21 cellular contexts compared by ENCODE assay signal in the genomic region with DNA sequence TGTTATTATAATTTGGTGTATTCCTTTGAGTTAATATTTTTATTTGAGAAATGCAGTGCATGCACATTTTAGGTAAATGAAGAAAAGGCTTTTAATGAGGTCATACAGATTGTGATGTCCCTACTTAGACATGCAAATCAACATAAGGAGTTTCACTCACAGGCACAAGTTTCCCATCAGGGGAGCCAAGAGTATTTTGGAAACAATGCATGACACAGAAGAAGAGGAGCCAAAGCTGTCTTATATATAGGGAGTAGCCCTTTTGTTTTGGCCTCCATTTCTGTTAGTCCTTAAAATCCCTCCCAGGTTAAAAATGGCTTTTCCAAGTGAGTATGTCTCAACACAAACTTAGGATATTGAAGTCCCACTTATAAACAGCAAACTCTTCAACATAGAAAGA.
A peak's percentile ranks its signal among the peaks of the same experiment; 100 is the strongest.
DNase-seq lines count a peak whose midpoint lies in the region; ATAC-seq and TF ChIP-seq lines count a peak whose summit lies in the region.
"Had no signal": no experiment of that assay in that cellular context is flagged by ENCODE, and none has a peak within 500 bp of the region (broad histone marks: within the 10 kb centered on the region; RNA-seq: fewer than 3 reads in every experiment).

No MANE protein-coding gene starts in this region.

- peak; percentile 60 for ATAC-seq in GM23338
- peak; percentile 34; the same call in 1 of the 2 replicates for ATAC-seq in WTC11
- no peak for ATAC-seq in effector memory CD8-positive, alpha-beta T cell (replicated peaks)
- ATAC-seq: A549, K562, T-cell had no signal

- no peak overlapping the region for H2BK15ac ChIP-seq in mesendoderm (replicated peaks; ENCODE audit: low read depth)

- TF ChIP-seq CTCF in GM23338 (conservative IDR thresholded peaks at IDR 0.05; ENCODE audit: low read depth in 2 of 2) (no peak), WTC11 (IDR thresholded peaks at IDR 0.05) (no peak)

- H4K5ac ChIP-seq in mesendoderm (ENCODE audit: low read length) = no peak overlapping the region

- H3K4me3 ChIP-seq in GM23338 = no peak overlapping the region
- H3K4me3 ChIP-seq in HUES48 (ENCODE audit: low read depth, low read length) = 0 out of 2 replicates have a peak overlapping the region, but pooled peaks have one; percentile 12
- no peak overlapping the region for H3K4me3 ChIP-seq in mesendoderm (ENCODE audit: low read length)
- H3K4me3 ChIP-seq: A549; BLaER1 treated with 17β-estradiol and CSF1 and Interleukin-3, amounts not matched to agents 10 nM and 100 nM; K562; PC-9 had no signal

- no peaks in the 10 kb centered on the region for H3F3A ChIP-seq in GM23338 (replicated peaks; ENCODE audit: low read depth)

- H3K27me3 ChIP-seq in GM23338 (ENCODE audit: insufficient read depth) (no peaks in the 10 kb centered on the region), HUES48 (ENCODE audit: control insufficient read depth, insufficient read depth, low read length) (no peaks in the 10 kb centered on the region), mesendoderm (ENCODE audit: insufficient read depth, low read length, poor library complexity) (no peaks in the 10 kb centered on the region)
- H3K27me3 ChIP-seq: BLaER1 treated with 17β-estradiol and CSF1 and Interleukin-3, amounts not matched to agents 10 nM and 100 nM had no signal

- H2BK120ac ChIP-seq in mesendoderm (ENCODE audit: low read depth, low read length) = no peak overlapping the region

- H3K4me1 Mint-ChIP-seq in GM23338 = peaks cover 26% of the 10 kb centered on the region
- H3K4me1 Mint-ChIP-seq in WTC11 = peaks cover 32% of the 10 kb centered on the region
- H3K4me1 Mint-ChIP-seq in effector memory CD8-positive, alpha-beta T cell (ENCODE audit: low read depth in 2 of 2) = no peaks in the 10 kb centered on the region
- H3K4me1 Mint-ChIP-seq: T-cell had no signal

- H3K9me3 ChIP-seq in HUES48 (ENCODE audit: control insufficient read depth, insufficient read depth, low read length) = 0 out of 2 replicates have a peak, but pooled peaks cover 2% of the 10 kb centered on the region

- no peaks in the 10 kb centered on the region for H3K79me2 ChIP-seq in GM23338 (replicated peaks; ENCODE audit: insufficient read depth)
- no peaks in the 10 kb centered on the region for H3K79me2 ChIP-seq in mesendoderm (ENCODE audit: control insufficient read depth, insufficient read depth, low read length)

- H3K27ac Mint-ChIP-seq in GM23338 (peak overlapping the region; percentile 82; the same call in 1 of the 2 replicates), WTC11 (peak overlapping the region; percentile 89)
- no peak overlapping the region for H3K27ac Mint-ChIP-seq in effector memory CD8-positive, alpha-beta T cell
- H3K27ac Mint-ChIP-seq: CD4-positive, alpha-beta T cell; T-cell had no signal

- H2AK5ac ChIP-seq in mesendoderm (ENCODE audit: low read length) = no peak overlapping the region

- peaks cover 4% of the 10 kb centered on the region for H3K27me3 Mint-ChIP-seq in GM23338 (ENCODE audit: insufficient read depth, low read depth, poor library complexity)
- H3K27me3 Mint-ChIP-seq in WTC11 (ENCODE audit: low read depth) = no peaks in the 10 kb centered on the region
- H3K27me3 Mint-ChIP-seq in effector memory CD8-positive, alpha-beta T cell = no peaks in the 10 kb centered on the region
- H3K27me3 Mint-ChIP-seq: CD4-positive, alpha-beta T cell; T-cell had no signal

- H2AFZ ChIP-seq in GM23338 = peak overlapping the region; percentile 85; the same call in 1 of the 2 replicates
- H2AFZ ChIP-seq: PC-9 had no signal

- H3K36me3 ChIP-seq in GM23338 (ENCODE audit: insufficient read depth) = no peaks in the 10 kb centered on the region
- H3K36me3 ChIP-seq in HUES48 (ENCODE audit: control insufficient read depth, insufficient read depth, low read length) = no peaks in the 10 kb centered on the region
- H3K36me3 ChIP-seq in mesendoderm (ENCODE audit: control insufficient read depth, insufficient read depth, low read length) = no peaks in the 10 kb centered on the region
- H3K36me3 ChIP-seq: BLaER1 treated with 17β-estradiol and CSF1 and Interleukin-3, amounts not matched to agents 10 nM and 100 nM had no signal

- H3K4me2 ChIP-seq in GM23338 (peak overlapping the region; percentile 41), mesendoderm (ENCODE audit: low read length) (no peak overlapping the region)
- H3K4me2 ChIP-seq: A549; BLaER1 treated with 17β-estradiol and CSF1 and Interleukin-3, amounts not matched to agents 10 nM and 100 nM; PC-9 had no signal

- H3K9ac ChIP-seq in HUES48 (ENCODE audit: low read depth, low read length) (peak overlapping the region; percentile 41; the same call in 1 of the 2 replicates), mesendoderm (ENCODE audit: low read length) (no peak overlapping the region)
- H3K9ac ChIP-seq: BLaER1 treated with 17β-estradiol and CSF1 and Interleukin-3, amounts not matched to agents 10 nM and 100 nM had no signal

- H3K56ac ChIP-seq in mesendoderm (ENCODE audit: low read length) = no peak overlapping the region

- no peaks in the 10 kb centered on the region for H3K9me2 ChIP-seq in GM23338 (ENCODE audit: insufficient read depth)

- H3K36me3 Mint-ChIP-seq in GM23338 (ENCODE audit: low read depth) (peaks cover 8% of the 10 kb centered on the region; the same call in 2 of the 3 replicates), WTC11 (peaks cover 11% of the 10 kb centered on the region)
- H3K36me3 Mint-ChIP-seq in effector memory CD8-positive, alpha-beta T cell (ENCODE audit: insufficient read depth) = no peaks in the 10 kb centered on the region
- H3K36me3 Mint-ChIP-seq: T-cell had no signal

- peaks cover 8% of the 10 kb centered on the region for H3K9me3 Mint-ChIP-seq in GM23338
- H3K9me3 Mint-ChIP-seq in WTC11 = peaks cover 13% of the 10 kb centered on the region
- peaks cover 6 to 8% of the 10 kb centered on the region in 2 donors for H3K9me3 Mint-ChIP-seq in effector memory CD8-positive, alpha-beta T cell

- no peak overlapping the region for H2BK5ac ChIP-seq in mesendoderm (ENCODE audit: low read length)

- H3K18ac ChIP-seq in mesendoderm (ENCODE audit: low read length) = no peak overlapping the region

- no peaks in the 10 kb centered on the region for H4K20me1 ChIP-seq in GM23338 (replicated peaks; ENCODE audit: insufficient read depth)
- H4K20me1 ChIP-seq: BLaER1 treated with 17β-estradiol and CSF1 and Interleukin-3, amounts not matched to agents 10 nM and 100 nM had no signal

- peak overlapping the region; percentile 55; the same call in 1 of the 2 replicates for H3K27ac ChIP-seq in GM23338 (ENCODE audit: low read depth)
- peak overlapping the region; percentile 68 for H3K27ac ChIP-seq in HUES48 (ENCODE audit: low read depth, low read length)
- no peak overlapping the region for H3K27ac ChIP-seq in mesendoderm (ENCODE audit: low read depth, low read length)
- H3K27ac ChIP-seq: A549; BLaER1 treated with 17β-estradiol and CSF1 and Interleukin-3, amounts not matched to agents 10 nM and 100 nM; PC-9 had no signal

- no peaks in the 10 kb centered on the region for H3K79me1 ChIP-seq in mesendoderm (ENCODE audit: low read length)

- DNase-seq in GM23338 (ENCODE audit: low spot score) (peak; percentile 19), WTC11 (ENCODE audit: low spot score) (no peak), mesendoderm (peak; percentile 27), T-helper 2 cell (no peak), COR-L47 (lab: John Stamatoyannopoulos, UW) (no peak)
- no peak for DNase-seq in effector memory CD8-positive, alpha-beta T cell
- DNase-seq: AML-193; CD4-positive, alpha-beta T cell; EL; GDM1; Kasumi-1; MV-4-11; NCI-H1105; NCI-H524; PC-9; SHP77; T-cell had no signal

- CTCF ChIA-PET in WTC11 (lab: Charles Lee) = interaction anchor here (0.5 kb wide), 1 partner anchor 797 kb away, joined by 3 read pairs; no protein-coding TSS in a partner anchor

- POLR2A ChIA-PET in WTC11 (lab: Charles Lee) = no interaction called here

- no peak overlapping the region for H3K4me3 Mint-ChIP-seq in GM23338
- H3K4me3 Mint-ChIP-seq in WTC11 = no peak overlapping the region
- no peak overlapping the region for H3K4me3 Mint-ChIP-seq in effector memory CD8-positive, alpha-beta T cell
- H3K4me3 Mint-ChIP-seq: CD4-positive, alpha-beta T cell; T-cell had no signal

- H3K4me1 ChIP-seq in GM23338 (ENCODE audit: insufficient read depth) = peaks cover 27% of the 10 kb centered on the region
- peaks cover 16% of the 10 kb centered on the region for H3K4me1 ChIP-seq in HUES48 (ENCODE audit: control insufficient read depth, insufficient read depth, low read length)
- no peaks in the 10 kb centered on the region for H3K4me1 ChIP-seq in mesendoderm (ENCODE audit: control insufficient read depth, low read depth, low read length)
- H3K4me1 ChIP-seq: A549 had no signal

- H3K23ac ChIP-seq in mesendoderm (ENCODE audit: low read length) = no peak overlapping the region

- no peak overlapping the region for H4K8ac ChIP-seq in mesendoderm (ENCODE audit: low read depth, low read length)

- no peak overlapping the region for H3K4ac ChIP-seq in mesendoderm (ENCODE audit: low read depth, low read length)

TF ChIP-seq in GM23338, 12 proteins besides CTCF, POLR2A, EP300 and RAD21 (continues in another document):
- TF ChIP-seq CREB1 (CRISPR knock-in tag; IDR thresholded peaks at IDR 0.05; ENCODE audit: low read depth) = no peak
- no peak for TF ChIP-seq POLR2AphosphoS5 (IDR thresholded peaks at IDR 0.05; ENCODE audit: low read depth)
- no peak for TF ChIP-seq ZNF114 (CRISPR knock-in tag; IDR thresholded peaks at IDR 0.05)
- no peak for TF ChIP-seq STAT1 (IDR thresholded peaks at IDR 0.05; ENCODE audit: unreplicated experiment)
- TF ChIP-seq JUNB (IDR thresholded peaks at IDR 0.05; ENCODE audit: unreplicated experiment) = no peak
- TF ChIP-seq ZNF331 (CRISPR knock-in tag; IDR thresholded peaks at IDR 0.05; ENCODE audit: low read depth) = no peak
- TF ChIP-seq EZH2phosphoT487 (IDR thresholded peaks at IDR 0.05; ENCODE audit: unreplicated experiment) = no peak

TF ChIP-seq in WTC11, 78 proteins besides CTCF, POLR2A, EP300 and RAD21 (continues in another document):
- TF ChIP-seq SMAD3 (CRISPR knock-in tag; IDR thresholded peaks at IDR 0.05; ENCODE audit: borderline replicate concordance) = no peak
- no peak for TF ChIP-seq ZNF138 (CRISPR knock-in tag; conservative IDR thresholded peaks at IDR 0.05)
- no peak for TF ChIP-seq MYBL2 (CRISPR knock-in tag; IDR thresholded peaks at IDR 0.05)
- TF ChIP-seq ZNF423 (CRISPR knock-in tag; IDR thresholded peaks at IDR 0.05) = no peak

Comparison
In these comparisons a context has a peak if more than half of its experiments do, and no peak if none do; other contexts are left out.
1. DNase-seq: peak in GM23338 (single experiment) and mesendoderm (single experiment); none in WTC11 (single experiment), T-helper 2 cell (0 of 5), effector memory CD8-positive, alpha-beta T cell (0 of 3) and COR-L47 (single experiment).
2. H3K27ac Mint-ChIP-seq: peak in GM23338 (single experiment) and WTC11 (single experiment); none in effector memory CD8-positive, alpha-beta T cell (0 of 2).